8 cellular contexts compared by ENCODE assay signal in genomic region chr5:96614110-96614691, GRCh38. TPM values are rescaled to one million over a fixed set of nuclear protein-coding genes. Genes with fewer than 3 reads are reported as not detected.
DNase-seq lines count a peak whose midpoint lies in the region; ATAC-seq and TF ChIP-seq lines count a peak whose summit lies in the region.

No MANE protein-coding gene starts in this region.

- ATAC-seq in HG02610 (IDR thresholded peaks at IDR 0.05; ENCODE audit: unreplicated experiment), result peak; percentile 40
- ATAC-seq in activated CD8-positive, alpha-beta T cell treated with anti-CD3 and anti-CD28 coated beads, Interleukin-2, amount 10 ng/mL, durations not matched to agents 7 days and 5 days, result peak; percentile 39
- ATAC-seq in esophagus mucosa, result peak; percentile 91
- no peak for ATAC-seq in HG03025 (IDR thresholded peaks at IDR 0.05; ENCODE audit: low FRiP score, unreplicated experiment)

- H3K27ac ChIP-seq in testis, result no peak overlapping the region

- H3K9me3 Mint-ChIP-seq in Caco-2 (ENCODE audit: unreplicated experiment), result peaks cover 9% of the 10 kb centered on the region
- H3K9me3 Mint-ChIP-seq in activated CD8-positive, alpha-beta T cell treated with anti-CD3 and anti-CD28 coated beads, Interleukin-2, amount 10 ng/mL, durations not matched to agents 7 days and 5 days (ENCODE audit: insufficient read depth), result no peaks in the 10 kb centered on the region

- BruUV-seq in Caco-2 (replicated peaks; lab: Mats Ljungman, UMichigan), result no TSS peak

- peak; percentile 73 to 82 for DNase-seq in Caco-2
- DNase-seq in NCI-H526 treated with DMSO at 0.1 percent for 48 hours (lab: John Stamatoyannopoulos, UW), result peak; percentile 0
- DNase-seq in activated CD8-positive, alpha-beta T cell treated with anti-CD3 and anti-CD28 coated beads, Interleukin-2, amount 10 ng/mL, durations not matched to agents 7 days and 5 days, result peak; percentile 65
- peak; percentile 92 for DNase-seq in myocyte (ENCODE audit: low read depth)
- DNase-seq in testis, result peak; percentile 77

- POLR2A ChIA-PET in Caco-2 (lab: Charles Lee), result interaction anchor here (1.2 kb wide), 1 partner anchor 48 kb away, joined by 5 read pairs; the partner anchor contains the start of gene CAST
- POLR2A ChIA-PET in activated CD8-positive, alpha-beta T cell treated with anti-CD3 and anti-CD28 coated beads, Interleukin-2, amount 10 ng/mL, durations not matched to agents 7 days and 5 days (lab: Charles Lee), result interaction anchor here (1.7 kb wide), 1 partner anchor 48 kb away, joined by 6 read pairs; the partner anchor contains the start of gene CAST

- no peaks in the 10 kb centered on the region for H3K27me3 ChIP-seq in Caco-2 (replicated peaks; ENCODE audit: control insufficient read depth, insufficient read depth, low read length)
- H3K27me3 ChIP-seq in testis, result no peaks in the 10 kb centered on the region

- no peaks in the 10 kb centered on the region for H3K27me3 Mint-ChIP-seq in Caco-2 (ENCODE audit: insufficient read depth, unreplicated experiment)
- H3K27me3 Mint-ChIP-seq in activated CD8-positive, alpha-beta T cell treated with anti-CD3 and anti-CD28 coated beads, Interleukin-2, amount 10 ng/mL, durations not matched to agents 7 days and 5 days (ENCODE audit: low read depth), result peaks cover 37% of the 10 kb centered on the region

- H3K4me3 Mint-ChIP-seq in Caco-2 (ENCODE audit: unreplicated experiment), result no peak overlapping the region
- no peak overlapping the region for H3K4me3 Mint-ChIP-seq in activated CD8-positive, alpha-beta T cell treated with anti-CD3 and anti-CD28 coated beads, Interleukin-2, amount 10 ng/mL, durations not matched to agents 7 days and 5 days

- H3K36me3 ChIP-seq in Caco-2 (ENCODE audit: control insufficient read depth, insufficient read depth, low read length) (no peaks in the 10 kb centered on the region), testis (ENCODE audit: low read depth, missing control alignments) (no peaks in the 10 kb centered on the region)

- no peak for TF ChIP-seq POLR2A in testis (IDR thresholded peaks at IDR 0.05)

- peaks cover 7% of the 10 kb centered on the region for H3K4me1 ChIP-seq in Caco-2
- H3K4me1 ChIP-seq in testis, result no peaks in the 10 kb centered on the region

- H3K4me3 ChIP-seq in Caco-2 (ENCODE audit: low read depth, low read length) (no peak overlapping the region), testis (no peak overlapping the region)

- 36 to 42% methylated on average over 6 of the region's 6 CpGs for WGBS in testis, 2 donors

- H3K27ac Mint-ChIP-seq in Caco-2 (ENCODE audit: unreplicated experiment), result peak overlapping the region; percentile 8
- no peak overlapping the region for H3K27ac Mint-ChIP-seq in activated CD8-positive, alpha-beta T cell treated with anti-CD3 and anti-CD28 coated beads, Interleukin-2, amount 10 ng/mL, durations not matched to agents 7 days and 5 days

- no peaks in the 10 kb centered on the region for H3K36me3 Mint-ChIP-seq in Caco-2 (ENCODE audit: insufficient read depth, unreplicated experiment)
- no peaks in the 10 kb centered on the region for H3K36me3 Mint-ChIP-seq in activated CD8-positive, alpha-beta T cell treated with anti-CD3 and anti-CD28 coated beads, Interleukin-2, amount 10 ng/mL, durations not matched to agents 7 days and 5 days (ENCODE audit: low read depth)

- H3K4me1 Mint-ChIP-seq in Caco-2 (ENCODE audit: low read depth, unreplicated experiment), result no peaks in the 10 kb centered on the region
- peaks cover 5% of the 10 kb centered on the region for H3K4me1 Mint-ChIP-seq in activated CD8-positive, alpha-beta T cell treated with anti-CD3 and anti-CD28 coated beads, Interleukin-2, amount 10 ng/mL, durations not matched to agents 7 days and 5 days (ENCODE audit: low read depth)

- intact Hi-C loops in Caco-2 (cut with micrococcal nuclease; ENCODE audit: unreplicated experiment) (loop anchor here (1.0 to 10.0 kb wide), 11 partner anchors 23 to 548 kb away; partner anchors contain the start of genes CAST and LNPEP), testis (cut with DNase I; ENCODE audit: low total_unique reads) (no loop called here)

- peak; percentile 33 to 82 for TF ChIP-seq CTCF in Caco-2 (IDR thresholded peaks at IDR 0.05; ENCODE audit: insufficient read depth in 1 of 2, low read depth in 1 of 2, low read length in 1 of 2, severe bottlenecking in 1 of 2, unreplicated experiment in 1 of 2)
- peak in 2 of 3 experiments; percentile 58 to 67 for TF ChIP-seq CTCF in testis (IDR thresholded peaks at IDR 0.05)

- CTCF ChIA-PET in Caco-2 (lab: Charles Lee), result interaction anchor here (0.7 to 1.8 kb wide), 13 partner anchors 27 to 383 kb away, joined by 3 to 23 read pairs (median 5); partner anchors contain the start of gene CAST
- CTCF ChIA-PET in activated CD8-positive, alpha-beta T cell treated with anti-CD3 and anti-CD28 coated beads, Interleukin-2, amount 10 ng/mL, durations not matched to agents 7 days and 5 days (lab: Charles Lee), result interaction anchor here (0.8 to 5.5 kb wide), 49 partner anchors 10 to 558 kb away, joined by 3 to 51 read pairs (median 5); no protein-coding TSS in a partner anchor

- peaks cover 18% of the 10 kb centered on the region for H3K9me3 ChIP-seq in Caco-2
- H3K9me3 ChIP-seq in testis, result no peaks in the 10 kb centered on the region

RNA-seq across cellular contexts. Expression of gene CAST, which starts 48.0 kb away (rescaled TPM):
- total RNA-seq in Caco-2 (2022) (418 and 426 TPM in 2 replicates), esophagus mucosa (433 TPM), myocyte (146 and 183 TPM in 2 replicates), testis (100 to 1,000 TPM; 241 to 260 TPM)
- total RNA-seq in activated CD8-positive, alpha-beta T cell treated with anti-CD3 and anti-CD28 coated beads, Interleukin-2, amount 10 ng/mL, durations not matched to agents 7 days and 5 days, result 100 to 1,000 TPM; 149 to 152 TPM
- 93.1 TPM for polyA plus RNA-seq in myocyte (2012)
- polyA plus RNA-seq in testis (ENCODE audit: insufficient read depth, low read depth, low replicate concordance), result 195 TPM

Comparison
In these comparisons a context has a peak if more than half of its experiments do, and no peak if none do; other contexts are left out.
1. DNase-seq: peak in every context shown above with its lines; median percentile 92 in myocyte; 78 in Caco-2; 77 in testis; 65 in activated CD8-positive, alpha-beta T cell treated with anti-CD3 and anti-CD28 coated beads, Interleukin-2, amount 10 ng/mL, durations not matched to agents 7 days and 5 days; 0 in NCI-H526 treated with DMSO at 0.1 percent for 48 hours.